In genomic region chr9:82546131-82546530, GRCh38 we compare ENCODE assay signal across 20 cellular contexts.
DNase-seq lines count a peak whose midpoint lies in the region; ATAC-seq and TF ChIP-seq lines count a peak whose summit lies in the region.
"Had no signal": no experiment of that assay in that cellular context is flagged by ENCODE, and none has a peak within 500 bp of the region (broad histone marks: within the 10 kb centered on the region; RNA-seq: fewer than 3 reads in every experiment).

No MANE protein-coding gene starts in this region.

- peak overlapping the region; percentile 29 for H3K27ac ChIP-seq in neural progenitor cell
- H3K27ac ChIP-seq: BLaER1, SJCRH30 had no signal

- TF ChIP-seq CTCF in neural progenitor cell (IDR thresholded peaks at IDR 0.05): no peak

- H3K79me2 ChIP-seq in neural progenitor cell (ENCODE audit: low read depth): no peaks in the 10 kb centered on the region

- no peaks in the 10 kb centered on the region for H3K9me3 ChIP-seq in neural progenitor cell (ENCODE audit: low read depth)
- H3K9me3 ChIP-seq: BLaER1, SJCRH30 had no signal

- peaks cover 6% of the 10 kb centered on the region for H3F3A ChIP-seq in neural progenitor cell (ENCODE audit: low read depth)

- H3K36me3 Mint-ChIP-seq in neural progenitor cell: no peaks in the 10 kb centered on the region

- H3K4me1 ChIP-seq in neural progenitor cell: peaks cover 14% of the 10 kb centered on the region
- H3K4me1 ChIP-seq: BLaER1, SJCRH30 had no signal

- H3K36me3 ChIP-seq in neural progenitor cell: no peaks in the 10 kb centered on the region
- H3K36me3 ChIP-seq: BLaER1, SJCRH30 had no signal

- H2AFZ ChIP-seq in neural progenitor cell (replicated peaks): no peak overlapping the region

- ATAC-seq in esophagus mucosa: no peak
- ATAC-seq: HCT116 had no signal

- peaks cover 3% of the 10 kb centered on the region for H3K9me3 Mint-ChIP-seq in neural progenitor cell

- H3K4me1 Mint-ChIP-seq in neural progenitor cell: peaks cover 16% of the 10 kb centered on the region

- peak overlapping the region; percentile 15 for H3K4me2 ChIP-seq in neural progenitor cell
- H3K4me2 ChIP-seq: BLaER1 had no signal

- H4K20me1 ChIP-seq in neural progenitor cell (ENCODE audit: low read depth): no peaks in the 10 kb centered on the region
- H4K20me1 ChIP-seq: BLaER1 had no signal

- no peaks in the 10 kb centered on the region for H3K27me3 Mint-ChIP-seq in neural progenitor cell (ENCODE audit: insufficient read depth, low read depth)
- H3K27me3 Mint-ChIP-seq: CD4-positive, alpha-beta T cell had no signal

- H3K9ac ChIP-seq in neural progenitor cell: no peak overlapping the region
- H3K9ac ChIP-seq: BLaER1 had no signal

- no peak overlapping the region for H3K27ac Mint-ChIP-seq in neural progenitor cell
- H3K27ac Mint-ChIP-seq: CD4-positive, alpha-beta T cell had no signal

- H3K4me3 ChIP-seq in neural progenitor cell: no peak overlapping the region
- H3K4me3 ChIP-seq: BLaER1, SJCRH30 had no signal

- H3K4me3 Mint-ChIP-seq in neural progenitor cell: no peak overlapping the region
- H3K4me3 Mint-ChIP-seq: CD4-positive, alpha-beta T cell had no signal

- H3K27me3 ChIP-seq in neural progenitor cell: no peaks in the 10 kb centered on the region
- H3K27me3 ChIP-seq: BLaER1, SJCRH30 had no signal

- DNase-seq in NCI-H524 treated with DMSO at 0.1 percent for 48 hours (lab: John Stamatoyannopoulos, UW) (peak; percentile 25), SK-N-DZ (ENCODE audit: low spot score) (peak; percentile 88), iPS DF 19.7 (ENCODE audit: low read depth, low spot score) (peak; percentile 20), neural progenitor cell (ENCODE audit: low spot score) (peak; percentile 54), NCI-H1417 (lab: John Stamatoyannopoulos, UW) (no peak), anterior cingulate cortex (lab: John Stamatoyannopoulos, UW) (no peak)
- DNase-seq: CD4-positive, alpha-beta T cell; COR-L47; DMS 273 treated with DMSO at 0.1 percent for 48 hours; DMS79 treated with DMSO at 0.1 percent for 48 hours; KG1; NCI-H1092; NCI-H1436 treated with DMSO at 0.1 percent for 48 hours; NCI-H2029 treated with DMSO at 0.1 percent for 48 hours; NCI-H446 treated with DMSO at 0.1 percent for 48 hours; OCI-M1; SJCRH30 had no signal

Comparison
In these comparisons a context has a peak if more than half of its experiments do, and no peak if none do; other contexts are left out.
1. DNase-seq: peak in NCI-H524 treated with DMSO at 0.1 percent for 48 hours (single experiment), SK-N-DZ (single experiment), iPS DF 19.7 (single experiment) and neural progenitor cell (single experiment); none in NCI-H1417 (0 of 3) and anterior cingulate cortex (0 of 58).